Comparison of ENCODE assay signal across 8 cellular contexts in genomic region chr19:40570313-40571004, GRCh38. TPM values are rescaled to one million over a fixed set of nuclear protein-coding genes. Genes with fewer than 3 reads are reported as not detected.
A peak's percentile ranks its signal among the peaks of the same experiment; 100 is the strongest.
DNase-seq lines count a peak whose midpoint lies in the region; ATAC-seq and TF ChIP-seq lines count a peak whose summit lies in the region.

No MANE protein-coding gene starts in this region.

- peak; percentile 87 for ATAC-seq in HG03432 (IDR thresholded peaks at IDR 0.05; ENCODE audit: unreplicated experiment)

- H3K4me3 ChIP-seq in choroid plexus epithelial cell (ENCODE audit: low read depth, low read length) = peak overlapping the region; percentile 58

- DNase-seq in AML-193 (lab: John Stamatoyannopoulos, UW) (peak; percentile 74 to 77), GM19238 (ENCODE audit: insufficient read length, low spot score) (peak; percentile 99), NCI-H460 (ENCODE audit: extremely low read depth, low read depth) (peak; percentile 98), choroid plexus epithelial cell (ENCODE audit: low read depth) (peak; percentile 100), kidney tubule cell (ENCODE audit: low spot score) (peak; percentile 99)
- peak; percentile 86 to 97 for DNase-seq in activated CD4-positive, alpha-beta T cell treated with anti-CD3 and anti-CD28 coated beads for 24 hours (ENCODE audit: low read depth in 2 of 2)
- DNase-seq in stimulated activated CD4-positive, alpha-beta T cell treated with anti-CD3 and anti-CD28 coated beads, Interleukin-1b, Interleukin-23, amount 100 ng/mL, for 1 hour (ENCODE audit: low read depth in 2 of 2) = peak; percentile 86 to 93

- TF ChIP-seq CTCF in choroid plexus epithelial cell (conservative IDR thresholded peaks at IDR 0.05; ENCODE audit: low read depth, low read length) = peak; percentile 60

RNA-seq across cellular contexts. Expression of gene SHKBP1, which starts 6.2 kb away (rescaled TPM):
- total RNA-seq in NCI-H460 (2014; rRNA removed; shearing (Covaris generic)) = 23.0 and 25.7 TPM in 2 replicates
- 31.0 and 41.7 TPM in 2 replicates for polyA plus RNA-seq in NCI-H460 (2014; cell fraction: nucleus; rRNA removed)

RNA-seq across cellular contexts. Expression of gene LTBP4, which starts 30.7 kb away (rescaled TPM):
- total RNA-seq in NCI-H460 (2014; rRNA removed; shearing (Covaris generic)) = 24.2 and 29.9 TPM in 2 replicates
- polyA plus RNA-seq in NCI-H460 (2014; cell fraction: nucleus; rRNA removed) = 191 and 335 TPM in 2 replicates

Comparison
In these comparisons a context has a peak if more than half of its experiments do, and no peak if none do; other contexts are left out.
1. Peak in every context shown above with its lines: DNase-seq, ATAC-seq and H3K4me3 ChIP-seq.